Comparison of ENCODE assay signal across 9 cellular contexts in genomic region chr10:63554666-63555065, GRCh38. TPM values are rescaled to one million over a fixed set of nuclear protein-coding genes. Genes with fewer than 3 reads are reported as not detected.
DNase-seq lines count a peak whose midpoint lies in the region; ATAC-seq lines count a peak whose summit lies in the region.
"Had no signal": no experiment of that assay in that cellular context is flagged by ENCODE, and none has a peak within 500 bp of the region (broad histone marks: within the 10 kb centered on the region; RNA-seq: fewer than 3 reads in every experiment).

No MANE protein-coding gene starts in this region.

- H3K27me3 Mint-ChIP-seq in activated CD4-positive, alpha-beta memory T cell treated with anti-CD3 and anti-CD28 coated beads for 36 hours, result no peaks in the 10 kb centered on the region

- POLR2A ChIA-PET in activated CD4-positive, alpha-beta memory T cell treated with anti-CD3 and anti-CD28 coated beads for 36 hours (lab: Charles Lee), result no interaction called here

- H3K27ac Mint-ChIP-seq in activated CD4-positive, alpha-beta memory T cell treated with anti-CD3 and anti-CD28 coated beads for 36 hours, result peak overlapping the region; percentile 58

- ATAC-seq in GM19043 (IDR thresholded peaks at IDR 0.05; ENCODE audit: low read depth, unreplicated experiment) (peak; percentile 96), HG03565 (IDR thresholded peaks at IDR 0.05; ENCODE audit: unreplicated experiment) (peak; percentile 87), Right ventricle myocardium superior (ENCODE audit: poor library complexity) (no peak)

- H3K4me1 Mint-ChIP-seq in activated CD4-positive, alpha-beta memory T cell treated with anti-CD3 and anti-CD28 coated beads for 36 hours (ENCODE audit: low read depth), result peaks cover 31% of the 10 kb centered on the region

- H3K4me3 Mint-ChIP-seq in activated CD4-positive, alpha-beta memory T cell treated with anti-CD3 and anti-CD28 coated beads for 36 hours, result no peak overlapping the region

- peaks cover 2% of the 10 kb centered on the region for H3K36me3 Mint-ChIP-seq in activated CD4-positive, alpha-beta memory T cell treated with anti-CD3 and anti-CD28 coated beads for 36 hours

- intact Hi-C loops in activated CD4-positive, alpha-beta memory T cell treated with anti-CD3 and anti-CD28 coated beads for 36 hours (cut with micrococcal nuclease), result no loop called here
- intact Hi-C loops in Right ventricle myocardium superior (cut with DNase I), result no loop called here

- no peaks in the 10 kb centered on the region for H3K9me3 Mint-ChIP-seq in activated CD4-positive, alpha-beta memory T cell treated with anti-CD3 and anti-CD28 coated beads for 36 hours

- CTCF ChIA-PET in activated CD4-positive, alpha-beta memory T cell treated with anti-CD3 and anti-CD28 coated beads for 36 hours (lab: Charles Lee), result no interaction called here

- peak; percentile 89 for DNase-seq in AG08395 (ENCODE audit: low spot score)
- DNase-seq in activated CD4-positive, alpha-beta memory T cell treated with anti-CD3 and anti-CD28 coated beads for 36 hours, result peak; percentile 24
- DNase-seq in glomerular visceral epithelial cell (ENCODE audit: extremely low spot score), result peak; percentile 87
- DNase-seq in Right ventricle myocardium superior, result no peak
- no peak for DNase-seq in NCI-H187 treated with DMSO at 0.1 percent for 48 hours (lab: John Stamatoyannopoulos, UW)
- DNase-seq in DMS153 treated with DMSO at 0.1 percent for 48 hours (lab: John Stamatoyannopoulos, UW; ENCODE audit: unreplicated experiment), result no peak
- DNase-seq: heart right ventricle had no signal

RNA-seq across cellular contexts. Expression of gene REEP3, which starts 33.5 kb away (rescaled TPM):
- total RNA-seq in activated CD4-positive, alpha-beta memory T cell treated with anti-CD3 and anti-CD28 coated beads for 36 hours, result 10 to 100 TPM; 19.5 to 20.7 TPM
- total RNA-seq in Right ventricle myocardium superior, result 14.0 TPM

Comparison
In these comparisons a context has a peak if more than half of its experiments do, and no peak if none do; other contexts are left out.
1. DNase-seq: peak in AG08395 (single experiment), activated CD4-positive, alpha-beta memory T cell treated with anti-CD3 and anti-CD28 coated beads for 36 hours (single experiment) and glomerular visceral epithelial cell (single experiment); none in Right ventricle myocardium superior (single experiment), NCI-H187 treated with DMSO at 0.1 percent for 48 hours (single experiment) and DMS153 treated with DMSO at 0.1 percent for 48 hours (single experiment).